In genomic region chr2:7825591-7826312, GRCh38 we compare ENCODE assay signal across 8 cellular contexts.
DNase-seq lines count a peak whose midpoint lies in the region; ATAC-seq and TF ChIP-seq lines count a peak whose summit lies in the region.

No MANE protein-coding gene starts in this region.

- H3K27ac ChIP-seq in ascending aorta = no peak overlapping the region
- H3K27ac ChIP-seq in heart right ventricle = no peak overlapping the region
- H3K27ac ChIP-seq in psoas muscle = no peak overlapping the region

- DNase-seq in adipocyte (ENCODE audit: low read depth) = peak; percentile 43
- peak; percentile 73 for DNase-seq in stimulated activated CD4-positive, alpha-beta T cell treated with anti-CD3 and anti-CD28 coated beads, Interleukin-15, amount 100 ng/mL, for 24 hours
- no peak for DNase-seq in ascending aorta (ENCODE audit: low spot score in 2 of 2)
- DNase-seq in heart right ventricle = no peak
- no peak for DNase-seq in psoas muscle
- no peak for DNase-seq in GM19240 (ENCODE audit: insufficient read length, low spot score)

- no peak overlapping the region for H3K9ac ChIP-seq in adipocyte (ENCODE audit: low read length)

- H3K27me3 ChIP-seq in adipocyte (replicated peaks; ENCODE audit: control insufficient read depth, insufficient read depth, low read length) (no peaks in the 10 kb centered on the region), ascending aorta (no peaks in the 10 kb centered on the region), heart right ventricle (no peaks in the 10 kb centered on the region), psoas muscle (ENCODE audit: insufficient read depth in 3 of 3, low read length in 2 of 3) (no peaks in the 10 kb centered on the region)

- H3K36me3 ChIP-seq in adipocyte (ENCODE audit: control insufficient read depth, insufficient read depth, low read length, severe bottlenecking) (no peaks in the 10 kb centered on the region), ascending aorta (no peaks in the 10 kb centered on the region), heart right ventricle (no peaks in the 10 kb centered on the region), psoas muscle (ENCODE audit: insufficient read depth in 1 of 2, low read depth in 1 of 2) (no peaks in the 10 kb centered on the region)

- intact Hi-C loops in ascending aorta (cut with DNase I) (no loop called here), heart right ventricle (cut with DNase I) (no loop called here), psoas muscle (cut with DNase I) (no loop called here)

- peak; percentile 82 for ATAC-seq in GM19372 (IDR thresholded peaks at IDR 0.05; ENCODE audit: low read depth, unreplicated experiment)
- ATAC-seq in HG03159 (IDR thresholded peaks at IDR 0.05; ENCODE audit: unreplicated experiment) = peak; percentile 74
- no peak for ATAC-seq in heart right ventricle
- no peak for ATAC-seq in psoas muscle

- no peaks in the 10 kb centered on the region for H3K9me3 ChIP-seq in adipocyte (ENCODE audit: control insufficient read depth, low read length)
- no peaks in the 10 kb centered on the region for H3K9me3 ChIP-seq in ascending aorta
- no peaks in the 10 kb centered on the region for H3K9me3 ChIP-seq in heart right ventricle
- H3K9me3 ChIP-seq in psoas muscle = no peaks in the 10 kb centered on the region

- H3K4me3 ChIP-seq in adipocyte (ENCODE audit: low read length) (no peak overlapping the region), ascending aorta (no peak overlapping the region), heart right ventricle (no peak overlapping the region), psoas muscle (no peak overlapping the region)

- 92 to 93% methylated on average over 9 of the region's 9 CpGs for WGBS in heart right ventricle, 2 donors
- 84 to 88% (median 85%) methylated on average over 9 of the region's 9 CpGs for WGBS in psoas muscle, 3 donors

- H3K4me1 ChIP-seq in adipocyte (ENCODE audit: control insufficient read depth, insufficient read depth, low read length) (peaks cover 3% of the 10 kb centered on the region), ascending aorta (no peaks in the 10 kb centered on the region), heart right ventricle (no peaks in the 10 kb centered on the region), psoas muscle (no peaks in the 10 kb centered on the region)

- TF ChIP-seq CTCF in ascending aorta (IDR thresholded peaks at IDR 0.05) (no peak), heart right ventricle (IDR thresholded peaks at IDR 0.05) (no peak), psoas muscle (IDR thresholded peaks at IDR 0.05) (no peak)

Comparison
In these comparisons a context has a peak if more than half of its experiments do, and no peak if none do; other contexts are left out.
1. ATAC-seq: peak in GM19372 (single experiment) and HG03159 (single experiment); none in heart right ventricle (0 of 8) and psoas muscle (0 of 4).
2. DNase-seq: peak in adipocyte (single experiment) and stimulated activated CD4-positive, alpha-beta T cell treated with anti-CD3 and anti-CD28 coated beads, Interleukin-15, amount 100 ng/mL, for 24 hours (single experiment); none in ascending aorta (0 of 2), heart right ventricle (0 of 2), psoas muscle (0 of 2) and GM19240 (single experiment).